1 cellular context compared by ENCODE assay signal in genomic region chr6:5510734-5511133, GRCh38.
TF ChIP-seq lines count a peak whose summit lies in the region.

No MANE protein-coding gene starts in this region.

TF ChIP-seq in IMR-90, 13 proteins besides CTCF, POLR2A, EP300 and RAD21 (continued from another document):
- TF ChIP-seq ELK1 (IDR thresholded peaks at IDR 0.05; ENCODE audit: borderline replicate concordance, low read depth, low read length) (no peak), MAFK (IDR thresholded peaks at IDR 0.05; ENCODE audit: low read depth, low read length) (no peak)
